In the genomic region with DNA sequence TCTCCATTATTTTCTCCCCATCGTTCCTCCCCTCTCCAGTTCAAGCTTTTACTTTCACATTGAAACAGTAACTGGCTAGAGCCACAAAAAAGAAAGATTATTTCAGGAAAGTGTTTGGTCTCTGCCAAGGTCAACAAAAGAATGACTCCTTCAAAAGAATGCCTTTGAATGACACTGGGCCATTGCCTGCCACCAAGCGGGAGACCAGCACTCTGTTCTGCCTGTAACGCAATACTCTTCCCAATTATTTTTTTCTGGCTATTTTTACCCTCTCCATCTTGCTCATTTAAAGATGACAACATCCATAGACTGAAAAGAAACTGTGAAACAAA, we compare ENCODE assay signal across 10 cellular contexts. TPM values are rescaled to one million over a fixed set of nuclear protein-coding genes. Genes with fewer than 3 reads are reported as not detected.
DNase-seq lines count a peak whose midpoint lies in the region; ATAC-seq, FAIRE-seq and TF ChIP-seq lines count a peak whose summit lies in the region.
"Had no signal": no experiment of that assay in that cellular context is flagged by ENCODE, and none has a peak within 500 bp of the region (broad histone marks: within the 10 kb centered on the region; RNA-seq: fewer than 3 reads in every experiment).

No MANE protein-coding gene starts in this region.

- no peaks in the 10 kb centered on the region for H3K36me3 ChIP-seq in fibroblast of lung (ENCODE audit: control insufficient read depth, insufficient read depth, low read length)
- peaks cover 0 to 7% of the 10 kb centered on the region in 2 donors for H3K36me3 ChIP-seq in muscle layer of duodenum (ENCODE audit: control insufficient read depth in 1 of 2, insufficient read depth in 2 of 2, low read length in 2 of 2)

- H2AFZ ChIP-seq in fibroblast of lung (ENCODE audit: low read length) = peak overlapping the region; percentile 82

- TF ChIP-seq CTCF in fibroblast of lung (conservative IDR thresholded peaks at IDR 0.05 in 1 of 2, IDR thresholded peaks at IDR 0.05 in 1 of 2; ENCODE audit: low read depth in 1 of 2, low read length in 2 of 2) (peak in 1 of 2 donors; percentile 1), D721Med (IDR thresholded peaks at IDR 0.05; ENCODE audit: insufficient read depth, missing control alignments) (no peak)

- H3K9me3 ChIP-seq in fibroblast of lung (ENCODE audit: control insufficient read depth, insufficient read depth, low read depth, low read length) = no peaks in the 10 kb centered on the region
- H3K9me3 ChIP-seq in muscle layer of duodenum (ENCODE audit: control insufficient read depth in 1 of 2, low read length in 2 of 2) = no peaks in the 10 kb centered on the region

- H3K4me3 ChIP-seq in fibroblast of lung (replicated peaks in 1 of 4; ENCODE audit: control extremely low read depth in 1 of 4, insufficient read depth in 1 of 4, low read depth in 3 of 4, low read length in 4 of 4) (peak overlapping the region in 1 of 4 experiments; percentile 27), muscle layer of duodenum (ENCODE audit: low read depth in 1 of 2, low read length in 2 of 2) (peak overlapping the region; percentile 2 to 11)

- no peak for FAIRE-seq in D721Med (lab: Jason Lieb, UNC)

- ATAC-seq in GM18907 (IDR thresholded peaks at IDR 0.05; ENCODE audit: unreplicated experiment) = no peak
- no peak for ATAC-seq in HG02610 (IDR thresholded peaks at IDR 0.05; ENCODE audit: unreplicated experiment)

- no peaks in the 10 kb centered on the region for H3K79me2 ChIP-seq in fibroblast of lung (ENCODE audit: control insufficient read depth, insufficient read depth, low read length)

- H3K27ac ChIP-seq in fibroblast of lung (ENCODE audit: insufficient read depth, low read length) = no peak overlapping the region
- H3K27ac ChIP-seq in muscle layer of duodenum (ENCODE audit: low read length) = peak overlapping the region; percentile 10

- DNase-seq in A172 (ENCODE audit: low spot score) = peak; percentile 12
- DNase-seq in NCI-H2029 (lab: John Stamatoyannopoulos, UW) = peak; percentile 23
- DNase-seq in fibroblast of lung (ENCODE audit: low read depth in 2 of 2) = peak in 1 of 2 donors; percentile 47
- no peak for DNase-seq in D721Med (ENCODE audit: insufficient read length, low spot score)
- no peak for DNase-seq in DMS79 (lab: John Stamatoyannopoulos, UW)
- DNase-seq: NCI-H2227 treated with DMSO at 0.1 percent for 48 hours; stimulated activated CD4-positive, alpha-beta T cell treated with anti-CD3 and anti-CD28 coated beads, Interleukin-2, amount 100 ng/mL, for 48 hours had no signal

- H3K4me2 ChIP-seq in fibroblast of lung (ENCODE audit: extremely low read depth, insufficient read depth, low read length) = peak overlapping the region; percentile 28

- no peaks in the 10 kb centered on the region for H4K20me1 ChIP-seq in fibroblast of lung (ENCODE audit: control insufficient read depth, extremely low read depth, insufficient read depth, low read length)

- H3K27me3 ChIP-seq in fibroblast of lung (ENCODE audit: control insufficient read depth, insufficient read depth, low read length) (no peaks in the 10 kb centered on the region), muscle layer of duodenum (ENCODE audit: low read depth, low read length) (no peaks in the 10 kb centered on the region)

- H3K9ac ChIP-seq in fibroblast of lung (ENCODE audit: insufficient read depth, low read length) = no peak overlapping the region

- H3K4me1 ChIP-seq in fibroblast of lung (ENCODE audit: control insufficient read depth, extremely low read depth, insufficient read depth, low read length) = no peaks in the 10 kb centered on the region
- H3K4me1 ChIP-seq in muscle layer of duodenum (ENCODE audit: control insufficient read depth in 1 of 2, insufficient read depth in 2 of 2, low read length in 2 of 2) = no peaks in the 10 kb centered on the region

RNA-seq across cellular contexts. Expression of a gene that starts 37.3 kb away (rescaled TPM):
- total RNA-seq in A172 (2014; rRNA removed; shearing (Covaris generic)) = 2.3 and 10.2 TPM in 2 replicates
- total RNA-seq in fibroblast of lung = 4.1 and 6.8 TPM in 2 replicates
- polyA plus RNA-seq in fibroblast of lung = 3.9 and 6.0 TPM in 2 replicates
- 3.3 and 4.9 TPM in 2 replicates for polyA plus RNA-seq in fibroblast of lung (2012)
- polyA minus RNA-seq in fibroblast of lung (ENCODE audit: low replicate concordance) = 1.5 and 3.3 TPM in 2 replicates

Comparison
In these comparisons a context has a peak if more than half of its experiments do, and no peak if none do; other contexts are left out.
1. DNase-seq: peak in A172 (single experiment) and NCI-H2029 (single experiment); none in D721Med (single experiment) and DMS79 (single experiment).